Comparison of ENCODE assay signal across 10 cellular contexts in genomic region chr6:134034951-134035822, GRCh38. TPM values are rescaled to one million over a fixed set of nuclear protein-coding genes. Genes with fewer than 3 reads are reported as not detected.
DNase-seq lines count a peak whose midpoint lies in the region; ATAC-seq and TF ChIP-seq lines count a peak whose summit lies in the region.
"Had no signal": no experiment of that assay in that cellular context is flagged by ENCODE, and none has a peak within 500 bp of the region (broad histone marks: within the 10 kb centered on the region; RNA-seq: fewer than 3 reads in every experiment).

No MANE protein-coding gene starts in this region.

- no TSS peak for BruUV-seq in OCI-LY7 (replicated peaks; lab: Mats Ljungman, UMichigan)

- 23 to 73% methylated on average over 7 of the region's 7 CpGs for WGBS in sigmoid colon, 2 donors

- TF ChIP-seq CTCF in OCI-LY7 (conservative IDR thresholded peaks at IDR 0.05; ENCODE audit: low read length) (no peak), fibroblast of lung (conservative IDR thresholded peaks at IDR 0.05 in 1 of 2, IDR thresholded peaks at IDR 0.05 in 1 of 2; ENCODE audit: low read depth in 1 of 2, low read length in 2 of 2) (no peak), tibial artery (IDR thresholded peaks at IDR 0.05) (no peak), sigmoid colon (IDR thresholded peaks at IDR 0.05) (no peak)

- intact Hi-C loops in OCI-LY7 (cut with micrococcal nuclease; ENCODE audit: unreplicated experiment) (no loop called here), tibial artery (cut with DNase I; ENCODE audit: low total_unique reads) (no loop called here), sigmoid colon (cut with DNase I) (no loop called here)

- H3K4me2 ChIP-seq in OCI-LY7 (ENCODE audit: low read length) (peak overlapping the region; percentile 47), fibroblast of lung (ENCODE audit: extremely low read depth, insufficient read depth, low read length) (no peak overlapping the region)

- TF ChIP-seq EP300 in sigmoid colon (IDR thresholded peaks at IDR 0.05), result no peak

- H3K9me3 ChIP-seq in OCI-LY7 (ENCODE audit: low read length) (no peaks in the 10 kb centered on the region), fibroblast of lung (ENCODE audit: control insufficient read depth, insufficient read depth, low read depth, low read length) (no peaks in the 10 kb centered on the region), tibial artery (no peaks in the 10 kb centered on the region), sigmoid colon (no peaks in the 10 kb centered on the region)

- H3K4me3 Mint-ChIP-seq in T-helper 1 cell treated with Interleukin-12 subunit alpha and Interleukin-12 subunit beta and Interleukin-4 antibody, amounts not matched to agents 30 μg/mL and 1 μg/mL, for 36 hours, result no peak overlapping the region
- H3K4me3 Mint-ChIP-seq: activated CD4-positive, alpha-beta T cell treated with anti-CD3 and anti-CD28 coated beads, Interleukin-2, amount 10 ng/mL, durations not matched to agents 24 days and 14 days had no signal

- H3K4me1 ChIP-seq in OCI-LY7 (ENCODE audit: insufficient read depth, low read length, poor library complexity, severe bottlenecking) (peaks cover 38% of the 10 kb centered on the region), fibroblast of lung (ENCODE audit: control insufficient read depth, extremely low read depth, insufficient read depth, low read length) (no peaks in the 10 kb centered on the region), tibial artery (peaks cover 0 to 17% (median 7%) of the 10 kb centered on the region in 4 donors), sigmoid colon (peaks cover 0 to 12% (median 2%) of the 10 kb centered on the region in 4 donors)

- H3K36me3 ChIP-seq in OCI-LY7 (ENCODE audit: insufficient read depth, low read length), result no peaks in the 10 kb centered on the region
- no peaks in the 10 kb centered on the region for H3K36me3 ChIP-seq in fibroblast of lung (ENCODE audit: control insufficient read depth, insufficient read depth, low read length)
- H3K36me3 ChIP-seq in tibial artery, result no peaks in the 10 kb centered on the region
- H3K36me3 ChIP-seq in sigmoid colon, result no peaks in the 10 kb centered on the region

- DNase-seq in T-helper 1 cell, result no peak
- DNase-seq in OCI-LY7 (ENCODE audit: low spot score), result no peak
- peak in 1 of 2 donors; percentile 28 for DNase-seq in fibroblast of lung (ENCODE audit: low read depth in 2 of 2)
- DNase-seq in tibial artery, result no peak
- no peak for DNase-seq in sigmoid colon
- DNase-seq: aorta had no signal

- H3K27ac ChIP-seq in OCI-LY7 (ENCODE audit: low read depth, low read length, poor library complexity, severe bottlenecking) (peak overlapping the region; percentile 50), fibroblast of lung (ENCODE audit: insufficient read depth, low read length) (no peak overlapping the region), tibial artery (peak overlapping the region; percentile 37 to 50), sigmoid colon (peak overlapping the region in 1 of 4 donors; percentile 17)

- peaks cover 4% of the 10 kb centered on the region for H3K27me3 Mint-ChIP-seq in T-helper 1 cell treated with Interleukin-12 subunit alpha and Interleukin-12 subunit beta and Interleukin-4 antibody, amounts not matched to agents 30 μg/mL and 1 μg/mL, for 36 hours (ENCODE audit: low read depth)

- peak overlapping the region; percentile 33 for H3K27ac Mint-ChIP-seq in T-helper 1 cell treated with Interleukin-12 subunit alpha and Interleukin-12 subunit beta and Interleukin-4 antibody, amounts not matched to agents 30 μg/mL and 1 μg/mL, for 36 hours
- H3K27ac Mint-ChIP-seq: activated CD4-positive, alpha-beta T cell treated with anti-CD3 and anti-CD28 coated beads, Interleukin-2, amount 10 ng/mL, durations not matched to agents 24 days and 14 days had no signal

- H3K4me1 Mint-ChIP-seq in T-helper 1 cell treated with Interleukin-12 subunit alpha and Interleukin-12 subunit beta and Interleukin-4 antibody, amounts not matched to agents 30 μg/mL and 1 μg/mL, for 36 hours (ENCODE audit: low read depth), result peaks cover 17% of the 10 kb centered on the region

- no peak overlapping the region for H3K9ac ChIP-seq in fibroblast of lung (ENCODE audit: insufficient read depth, low read length)

- H3K27me3 ChIP-seq in fibroblast of lung (ENCODE audit: control insufficient read depth, insufficient read depth, low read length) (no peaks in the 10 kb centered on the region), tibial artery (no peaks in the 10 kb centered on the region), sigmoid colon (no peaks in the 10 kb centered on the region)

- H3K4me3 ChIP-seq in OCI-LY7 (ENCODE audit: low read depth, low read length, poor library complexity, severe bottlenecking), result no peak overlapping the region
- no peak overlapping the region for H3K4me3 ChIP-seq in fibroblast of lung (replicated peaks in 1 of 4; ENCODE audit: control extremely low read depth in 1 of 4, insufficient read depth in 1 of 4, low read depth in 3 of 4, low read length in 4 of 4)
- no peak overlapping the region for H3K4me3 ChIP-seq in tibial artery
- H3K4me3 ChIP-seq in sigmoid colon, result no peak overlapping the region

- H3K36me3 Mint-ChIP-seq in T-helper 1 cell treated with Interleukin-12 subunit alpha and Interleukin-12 subunit beta and Interleukin-4 antibody, amounts not matched to agents 30 μg/mL and 1 μg/mL, for 36 hours (ENCODE audit: low read depth), result no peaks in the 10 kb centered on the region

- ATAC-seq in HG02938 (IDR thresholded peaks at IDR 0.05; ENCODE audit: unreplicated experiment), result no peak
- no peak for ATAC-seq in HG02885 (IDR thresholded peaks at IDR 0.05; ENCODE audit: poor library complexity, unreplicated experiment)

- H2AFZ ChIP-seq in OCI-LY7 (ENCODE audit: low read length) (peak overlapping the region; percentile 70; the same call in 1 of the 2 replicates), fibroblast of lung (ENCODE audit: low read length) (peak overlapping the region; percentile 11)

- H3K79me2 ChIP-seq in OCI-LY7 (ENCODE audit: insufficient read depth, low read depth, low read length), result no peaks in the 10 kb centered on the region
- H3K79me2 ChIP-seq in fibroblast of lung (ENCODE audit: control insufficient read depth, insufficient read depth, low read length), result no peaks in the 10 kb centered on the region

- POLR2A ChIA-PET in OCI-LY7 (lab: Charles Lee), result interaction anchor here (0.9 to 2.2 kb wide), 4 partner anchors 9 to 23 kb away, joined by 3 to 7 read pairs (median 4); no protein-coding TSS in a partner anchor

- H3K9me3 Mint-ChIP-seq in T-helper 1 cell treated with Interleukin-12 subunit alpha and Interleukin-12 subunit beta and Interleukin-4 antibody, amounts not matched to agents 30 μg/mL and 1 μg/mL, for 36 hours, result no peaks in the 10 kb centered on the region
- H3K9me3 Mint-ChIP-seq: activated CD4-positive, alpha-beta T cell treated with anti-CD3 and anti-CD28 coated beads, Interleukin-2, amount 10 ng/mL, durations not matched to agents 24 days and 14 days had no signal

- no peak for TF ChIP-seq POLR2A in sigmoid colon (IDR thresholded peaks at IDR 0.05)

- H3K9me2 ChIP-seq in OCI-LY7 (ENCODE audit: insufficient read depth, low read length), result no peaks in the 10 kb centered on the region

- H4K20me1 ChIP-seq in OCI-LY7 (ENCODE audit: insufficient read depth, low read length), result no peaks in the 10 kb centered on the region
- H4K20me1 ChIP-seq in fibroblast of lung (ENCODE audit: control insufficient read depth, extremely low read depth, insufficient read depth, low read length), result no peaks in the 10 kb centered on the region

- CTCF ChIA-PET in OCI-LY7 (lab: Charles Lee; ENCODE audit: unreplicated experiment), result no interaction called here

RNA-seq across cellular contexts. Expression of gene SLC2A12, which starts 17.2 kb away (rescaled TPM):
- 0.80 and 0.82 TPM in 2 replicates for total RNA-seq in OCI-LY7 (2014; rRNA removed; shearing (Covaris generic))
- 1.1 and 1.3 TPM in 2 replicates for total RNA-seq in OCI-LY7 (2022)
- total RNA-seq in fibroblast of lung, result 4.6 and 10.1 TPM in 2 replicates
- polyA plus RNA-seq in fibroblast of lung, result 3.2 and 7.0 TPM in 2 replicates
- 1.5 and 3.1 TPM in 2 replicates for polyA plus RNA-seq in fibroblast of lung (2012)
- polyA minus RNA-seq in fibroblast of lung (ENCODE audit: low replicate concordance), result 1.0 and 1.8 TPM in 2 replicates
- total RNA-seq in sigmoid colon, result 10 to 100 TPM in 2 of 4 donors, 1 to 10 TPM in 2; 4.6 to 20.7 (median 10.9) TPM
- under 1 TPM in 2 of 3 donors, not detected in 1; under 0.01 to 0.32 TPM for polyA plus RNA-seq in sigmoid colon
- total RNA-seq: activated CD4-positive, alpha-beta T cell treated with anti-CD3 and anti-CD28 coated beads, Interleukin-2, amount 10 ng/mL, durations not matched to agents 24 days and 14 days had no signal
